In genomic region chr2:103161456-103162289, GRCh38 we compare ENCODE assay signal across 8 cellular contexts.
A peak's percentile ranks its signal among the peaks of the same experiment; 100 is the strongest.
DNase-seq lines count a peak whose midpoint lies in the region; ATAC-seq and TF ChIP-seq lines count a peak whose summit lies in the region.

No MANE protein-coding gene starts in this region.

- peak; percentile 72 for ATAC-seq in HG03025 (IDR thresholded peaks at IDR 0.05; ENCODE audit: low FRiP score, unreplicated experiment)

- H3K4me1 Mint-ChIP-seq in type B pancreatic cell (ENCODE audit: unreplicated experiment) = no peaks in the 10 kb centered on the region

- no peaks in the 10 kb centered on the region for H3K36me3 Mint-ChIP-seq in type B pancreatic cell

- in situ Hi-C loops in ACHN (cut with HindIII; ENCODE audit: low pct_ligation_motif_present, low pct_unique_long_range_greater_than_20kb, low sequenced_read_pairs) = no loop called here

- TF ChIP-seq CTCF in GM12875 (IDR thresholded peaks at IDR 0.05; ENCODE audit: borderline replicate concordance, insufficient read depth, low read depth, low read length) (peak; percentile 72), type B pancreatic cell (conservative IDR thresholded peaks at IDR 0.05) (peak; percentile 93)

- H3K9me3 Mint-ChIP-seq in type B pancreatic cell = no peaks in the 10 kb centered on the region

- no peak overlapping the region for H3K27ac Mint-ChIP-seq in type B pancreatic cell

- DNase-seq in ACHN = peak; percentile 74
- DNase-seq in NCI-H2227 treated with DMSO at 0.1 percent for 48 hours (lab: John Stamatoyannopoulos, UW) = peak; percentile 1
- peak; percentile 88 for DNase-seq in astrocyte of the hippocampus (ENCODE audit: low read depth, low spot score)
- DNase-seq in islet precursor cell = peak; percentile 58
- no peak for DNase-seq in type B pancreatic cell (ENCODE audit: extremely low spot score, unreplicated experiment)
- DNase-seq in stimulated activated CD4-positive, alpha-beta T cell treated with anti-CD3 and anti-CD28 coated beads, Interleukin-4, amount 100 ng/mL, for 4 hours = no peak

- peaks cover 43% of the 10 kb centered on the region for H3K27me3 Mint-ChIP-seq in type B pancreatic cell

- no peak overlapping the region for H3K4me3 ChIP-seq in GM12875 (ENCODE audit: low read depth, low read length)

- H3K4me3 Mint-ChIP-seq in type B pancreatic cell = no peak overlapping the region

Comparison
In these comparisons a context has a peak if more than half of its experiments do, and no peak if none do; other contexts are left out.
1. DNase-seq: peak in ACHN (single experiment), NCI-H2227 treated with DMSO at 0.1 percent for 48 hours (single experiment), astrocyte of the hippocampus (single experiment) and islet precursor cell (single experiment); none in type B pancreatic cell (single experiment) and stimulated activated CD4-positive, alpha-beta T cell treated with anti-CD3 and anti-CD28 coated beads, Interleukin-4, amount 100 ng/mL, for 4 hours (0 of 2).